ENCODE assay signal across 7 cellular contexts in the genomic region with DNA sequence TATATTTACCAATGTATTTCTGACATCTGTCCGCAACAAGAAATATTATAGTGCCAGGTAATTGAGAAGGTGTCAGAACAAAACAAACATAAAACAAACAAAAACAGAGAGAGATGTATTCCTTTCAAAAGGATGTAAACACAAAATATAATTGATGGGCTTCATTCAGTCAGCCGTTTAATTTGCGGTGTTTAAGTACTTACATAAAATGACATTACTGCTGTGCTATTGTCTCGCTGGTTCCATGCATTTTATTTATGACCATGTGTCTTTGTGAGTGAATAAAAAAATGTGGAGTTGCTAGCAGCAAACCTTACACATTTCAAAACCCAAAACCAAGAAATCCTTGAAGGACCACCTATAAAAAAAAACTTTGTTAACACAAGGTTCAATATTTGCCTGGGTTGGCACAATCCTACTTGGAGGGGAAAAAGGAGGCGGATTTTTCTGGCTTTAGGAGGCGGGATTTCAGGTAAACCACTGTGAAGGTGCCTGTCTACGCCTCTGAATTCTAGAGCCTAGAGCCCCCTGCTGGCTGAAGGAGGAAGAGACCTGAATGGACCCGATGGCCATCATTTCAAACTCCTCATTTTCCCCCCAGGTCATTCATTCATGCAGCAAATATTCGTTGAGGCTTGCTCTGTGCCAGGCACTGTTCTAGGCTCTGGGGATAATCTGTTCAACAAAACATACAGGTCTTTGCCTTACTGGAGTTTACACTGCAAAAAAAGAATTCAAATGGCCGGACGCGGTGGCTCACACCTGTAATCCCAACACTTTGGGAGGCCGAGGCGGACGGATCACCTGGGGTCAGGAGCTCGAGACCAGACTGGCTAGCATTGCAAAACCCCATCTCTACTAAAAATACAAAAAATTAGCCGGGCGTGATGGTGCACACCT.
DNase-seq lines count a peak whose midpoint lies in the region; ATAC-seq, FAIRE-seq and TF ChIP-seq lines count a peak whose summit lies in the region.

No MANE protein-coding gene starts in this region.

- H3K9me3 ChIP-seq in PC-9 (ENCODE audit: insufficient read depth, low read depth) (no peaks in the 10 kb centered on the region), aorta (ENCODE audit: control insufficient read depth, low read length) (peaks cover 5% of the 10 kb centered on the region)

- H3F3A ChIP-seq in PC-9 (ENCODE audit: insufficient read depth, low read depth), result 0 out of 2 replicates have a peak, but pooled peaks cover 3% of the 10 kb centered on the region

- H3K4me3 ChIP-seq in KMS-11 (IDR thresholded peaks at IDR 0.05; ENCODE audit: insufficient read depth, low read depth, low read length) (no peak overlapping the region), PC-9 (no peak overlapping the region), aorta (ENCODE audit: low read length in 2 of 2) (no peak overlapping the region)

- no TSS peak for BruUV-seq in PC-9 (replicated peaks; lab: Mats Ljungman, UMichigan)

- H3K9ac ChIP-seq in KMS-11, result no peak overlapping the region

- 59 to 61% methylated on average over 18 of the region's 18 CpGs for WGBS in aorta, 2 donors

- peaks cover 2% of the 10 kb centered on the region for H3K4me1 Mint-ChIP-seq in activated T-cell treated with anti-CD3 and anti-CD28 coated beads, Interleukin-2, amount 50 U/mL, for 4 hours (ENCODE audit: low read depth)
- H3K4me1 Mint-ChIP-seq in progenitor cell of endocrine pancreas (ENCODE audit: low read depth), result peaks cover 5% of the 10 kb centered on the region

- no peaks in the 10 kb centered on the region for H3K9me3 Mint-ChIP-seq in activated T-cell treated with anti-CD3 and anti-CD28 coated beads, Interleukin-2, amount 50 U/mL, for 4 hours
- no peaks in the 10 kb centered on the region for H3K9me3 Mint-ChIP-seq in progenitor cell of endocrine pancreas (ENCODE audit: low read depth)

- H2AFZ ChIP-seq in KMS-11 (ENCODE audit: low read depth) (peak overlapping the region; percentile 20; the same call in 1 of the 2 replicates), PC-9 (no peak overlapping the region)

- POLR2A ChIA-PET in PC-9 (lab: Charles Lee; ENCODE audit: unreplicated experiment), result interaction anchor here (0.6 to 0.8 kb wide), 2 partner anchors 130 to 161 kb away, joined by 4 to 8 read pairs; no protein-coding TSS in a partner anchor

- H3K36me3 ChIP-seq in KMS-11 (ENCODE audit: insufficient read depth) (no peaks in the 10 kb centered on the region), PC-9 (ENCODE audit: low read depth) (no peaks in the 10 kb centered on the region), aorta (ENCODE audit: control insufficient read depth in 1 of 2, insufficient read depth in 2 of 2, low read length in 1 of 2) (no peaks in the 10 kb centered on the region)

- DNase-seq in GM12891 (ENCODE audit: insufficient read length, low spot score) (peak; percentile 43), PC-9 (peak; percentile 63 to 77), foreskin keratinocyte (peak in 1 of 2 donors; percentile 62), progenitor cell of endocrine pancreas (ENCODE audit: low spot score, unreplicated experiment) (peak; percentile 49), aorta (peak; percentile 53 to 83)
- DNase-seq in activated T-cell treated with anti-CD3 and anti-CD28 coated beads, Interleukin-2, amount 50 U/mL, for 4 hours, result peak; percentile 69

- H3K27me3 ChIP-seq in KMS-11 (ENCODE audit: insufficient read depth, low read depth) (no peaks in the 10 kb centered on the region), PC-9 (ENCODE audit: insufficient read depth, low read depth) (no peaks in the 10 kb centered on the region), foreskin keratinocyte (peaks cover 4% of the 10 kb centered on the region), aorta (ENCODE audit: control insufficient read depth in 1 of 2, insufficient read depth in 2 of 2, low read length in 1 of 2) (peaks cover 0 to 4% of the 10 kb centered on the region in 2 donors)

- H3K4me2 ChIP-seq in KMS-11 (peak overlapping the region; percentile 17; the same call in 1 of the 2 replicates), PC-9 (no peak overlapping the region)

- H3K4me3 Mint-ChIP-seq in activated T-cell treated with anti-CD3 and anti-CD28 coated beads, Interleukin-2, amount 50 U/mL, for 4 hours, result no peak overlapping the region
- no peak overlapping the region for H3K4me3 Mint-ChIP-seq in progenitor cell of endocrine pancreas (ENCODE audit: low read depth)

- TF ChIP-seq POLR2A in GM12891 (IDR thresholded peaks at IDR 0.05; ENCODE audit: low read depth, low read length), result no peak

- TF ChIP-seq CTCF in KMS-11 (conservative IDR thresholded peaks at IDR 0.05; ENCODE audit: low read depth, low read length), result peak; percentile 96
- peak; percentile 97 for TF ChIP-seq CTCF in PC-9 (conservative IDR thresholded peaks at IDR 0.05)
- peak; percentile 89 for TF ChIP-seq CTCF in foreskin keratinocyte (conservative IDR thresholded peaks at IDR 0.05)
- TF ChIP-seq CTCF in progenitor cell of endocrine pancreas (IDR thresholded peaks at IDR 0.05; ENCODE audit: unreplicated experiment), result peak; percentile 82

- H3K79me2 ChIP-seq in KMS-11 (ENCODE audit: insufficient read depth, low read depth) (no peaks in the 10 kb centered on the region), PC-9 (ENCODE audit: low read depth) (no peaks in the 10 kb centered on the region)

- ATAC-seq in activated T-cell treated with anti-CD3 and anti-CD28 coated beads, Interleukin-2, amount 50 U/mL, for 4 hours, result peak; percentile 73 to 77
- peak; percentile 92 for ATAC-seq in foreskin keratinocyte
- peak; percentile 76 for ATAC-seq in aorta (ENCODE audit: low FRiP score)

- H4K20me1 ChIP-seq in KMS-11 (ENCODE audit: insufficient read depth), result no peaks in the 10 kb centered on the region
- H4K20me1 ChIP-seq in PC-9 (ENCODE audit: insufficient read depth), result no peaks in the 10 kb centered on the region

- H3K27ac Mint-ChIP-seq in progenitor cell of endocrine pancreas, result peak overlapping the region; percentile 53

- CTCF ChIA-PET in PC-9 (lab: Charles Lee), result no interaction called here

- intact Hi-C loops in PC-9 (cut with micrococcal nuclease; ENCODE audit: unreplicated experiment) (loop anchor here (1.0 kb wide), 1 partner anchor 168 kb away; no protein-coding TSS in a partner anchor), aorta (cut with DNase I) (loop anchor here (2.0 to 10.0 kb wide), 2 partner anchors 169 to 303 kb away; no protein-coding TSS in a partner anchor)

- peaks cover 13% of the 10 kb centered on the region for H3K4me1 ChIP-seq in KMS-11 (ENCODE audit: low read depth, poor library complexity, severe bottlenecking)
- H3K4me1 ChIP-seq in PC-9 (replicated peaks; ENCODE audit: insufficient read depth), result no peaks in the 10 kb centered on the region
- H3K4me1 ChIP-seq in foreskin keratinocyte, result no peaks in the 10 kb centered on the region
- H3K4me1 ChIP-seq in aorta (ENCODE audit: control insufficient read depth in 1 of 2, insufficient read depth in 2 of 2, low read length in 2 of 2), result no peaks in the 10 kb centered on the region

- peaks cover 29% of the 10 kb centered on the region for H3K27me3 Mint-ChIP-seq in activated T-cell treated with anti-CD3 and anti-CD28 coated beads, Interleukin-2, amount 50 U/mL, for 4 hours (ENCODE audit: low read depth)
- no peaks in the 10 kb centered on the region for H3K27me3 Mint-ChIP-seq in progenitor cell of endocrine pancreas

- H3K27ac ChIP-seq in KMS-11, result no peak overlapping the region
- no peak overlapping the region for H3K27ac ChIP-seq in PC-9
- H3K27ac ChIP-seq in foreskin keratinocyte, result no peak overlapping the region
- no peak overlapping the region for H3K27ac ChIP-seq in aorta (ENCODE audit: low read depth in 1 of 2, low read length in 2 of 2)

- FAIRE-seq in GM12891 (lab: Jason Lieb, UNC), result peak; percentile 78

- H3K9me2 ChIP-seq in PC-9 (ENCODE audit: insufficient read depth), result no peaks in the 10 kb centered on the region

- no peaks in the 10 kb centered on the region for H3K36me3 Mint-ChIP-seq in activated T-cell treated with anti-CD3 and anti-CD28 coated beads, Interleukin-2, amount 50 U/mL, for 4 hours (ENCODE audit: insufficient read depth)
- H3K36me3 Mint-ChIP-seq in progenitor cell of endocrine pancreas (ENCODE audit: insufficient read depth), result no peaks in the 10 kb centered on the region

TF ChIP-seq in GM12891, 5 proteins besides CTCF, POLR2A, EP300 and RAD21:
- TF ChIP-seq SPI1 (IDR thresholded peaks at IDR 0.05; ENCODE audit: low read depth, low read length), result no peak
- TF ChIP-seq TAF1 (IDR thresholded peaks at IDR 0.05; ENCODE audit: low read depth, low read length), result no peak
- no peak for TF ChIP-seq POLR2AphosphoS5 (IDR thresholded peaks at IDR 0.05; ENCODE audit: low read depth, low read length)
TF ChIP-seq in GM12891: peak in this region for 0.
